Comparison of ENCODE assay signal across 13 cellular contexts in the genomic region with DNA sequence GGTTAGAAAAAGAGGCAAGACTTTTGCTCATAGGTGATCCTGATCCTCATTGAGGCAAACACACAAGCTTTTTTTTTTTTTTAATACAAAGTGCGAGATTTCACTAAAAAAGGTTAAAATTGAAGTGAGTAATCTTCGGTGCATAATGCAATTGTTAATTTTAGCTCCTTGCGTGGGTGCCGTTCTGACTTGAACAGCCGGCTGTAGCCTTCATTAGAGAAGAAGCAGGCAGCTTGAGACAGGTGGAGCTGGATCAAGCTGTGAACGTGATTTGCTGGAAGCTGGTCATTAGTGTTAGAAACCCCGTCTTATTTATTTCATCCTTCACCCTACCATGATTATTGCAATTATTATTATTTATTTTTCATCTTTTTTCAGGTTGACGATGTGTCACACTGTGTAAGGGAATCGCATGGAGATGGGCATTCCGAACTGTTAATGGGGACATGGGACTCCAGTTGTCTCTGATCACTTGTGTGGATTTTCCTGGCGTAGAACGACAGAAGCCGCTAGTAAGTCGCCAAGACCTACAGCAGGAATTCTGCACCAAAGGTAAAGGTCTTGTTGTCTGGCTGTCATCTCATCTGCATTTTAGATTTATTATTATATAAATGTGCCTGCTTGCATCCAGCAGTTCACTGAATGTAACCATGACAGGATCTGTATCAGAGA.
"Had no signal": no experiment of that assay in that cellular context is flagged by ENCODE, and none has a peak within 500 bp of the region (broad histone marks: within the 10 kb centered on the region; RNA-seq: fewer than 3 reads in every experiment).

No MANE protein-coding gene starts in this region.

- H3K27ac ChIP-seq: brain microvascular endothelial cell, heart right ventricle, left lung, skin epidermis, stomach, thyroid gland, uterus had no signal

- ATAC-seq: esophagus mucosa, heart right ventricle, left lung had no signal

- H3K4me1 Mint-ChIP-seq: activated naive CD4-positive, alpha-beta T cell treated with anti-CD3 and anti-CD28 coated beads, Interleukin-2, amount 50 U/mL, for 24 hours; memory B cell had no signal

- H3K9me3 Mint-ChIP-seq: activated naive CD4-positive, alpha-beta T cell treated with anti-CD3 and anti-CD28 coated beads, Interleukin-2, amount 50 U/mL, for 24 hours; memory B cell had no signal

- H3K27ac Mint-ChIP-seq: activated naive CD4-positive, alpha-beta T cell treated with anti-CD3 and anti-CD28 coated beads, Interleukin-2, amount 50 U/mL, for 24 hours; memory B cell had no signal

- H3K4me3 Mint-ChIP-seq: activated naive CD4-positive, alpha-beta T cell treated with anti-CD3 and anti-CD28 coated beads, Interleukin-2, amount 50 U/mL, for 24 hours; memory B cell had no signal

- DNase-seq: amniotic stem cell, brain microvascular endothelial cell, heart right ventricle, islet precursor cell, left lung, stomach, T-helper 2 cell, thyroid gland, uterus had no signal

- H3K27me3 Mint-ChIP-seq: activated naive CD4-positive, alpha-beta T cell treated with anti-CD3 and anti-CD28 coated beads, Interleukin-2, amount 50 U/mL, for 24 hours had no signal

- H3K36me3 Mint-ChIP-seq: activated naive CD4-positive, alpha-beta T cell treated with anti-CD3 and anti-CD28 coated beads, Interleukin-2, amount 50 U/mL, for 24 hours; memory B cell had no signal
